16 cellular contexts compared by ENCODE assay signal in the genomic region with DNA sequence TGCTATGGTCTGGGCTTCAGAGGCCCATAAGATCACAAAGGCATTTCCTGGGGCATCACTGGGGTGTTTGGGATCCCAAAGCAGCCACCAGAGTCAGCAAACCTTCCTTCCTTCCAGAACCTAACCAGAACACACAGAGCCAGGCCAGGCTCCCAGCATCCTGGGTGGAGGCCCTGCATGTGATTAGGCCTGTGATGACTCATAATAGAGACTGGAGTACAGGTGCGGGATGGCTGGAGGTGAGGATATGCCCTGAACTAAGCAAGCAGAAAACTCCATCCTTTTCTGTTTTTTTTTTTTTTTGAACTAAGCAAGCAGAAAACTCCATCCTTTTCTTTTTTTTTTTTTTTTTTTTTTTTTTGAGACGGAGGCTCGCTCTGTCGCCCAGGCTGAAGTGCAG. TPM values are rescaled to one million over a fixed set of nuclear protein-coding genes. Genes with fewer than 3 reads are reported as not detected.
DNase-seq lines count a peak whose midpoint lies in the region; ATAC-seq lines count a peak whose summit lies in the region.
"Had no signal": no experiment of that assay in that cellular context is flagged by ENCODE, and none has a peak within 500 bp of the region (broad histone marks: within the 10 kb centered on the region; RNA-seq: fewer than 3 reads in every experiment).

No MANE protein-coding gene starts in this region.

- H3K9me3 Mint-ChIP-seq in stimulated activated naive B cell treated with anti-CD40 and anti-IgM and Interleukin-4, amounts not matched to agents 10 μg/mL and 1 μg/mL and 100 μg/mL, for 72 hours: no peaks in the 10 kb centered on the region
- H3K9me3 Mint-ChIP-seq: CD8-positive, alpha-beta T cell; IgD-negative memory B cell had no signal

- peaks cover 0 to 4% of the 10 kb centered on the region in 2 donors for H3K4me1 Mint-ChIP-seq in stimulated activated naive B cell treated with anti-CD40 and anti-IgM and Interleukin-4, amounts not matched to agents 10 μg/mL and 1 μg/mL and 100 μg/mL, for 72 hours

- H3K27me3 Mint-ChIP-seq in stimulated activated naive B cell treated with anti-CD40 and anti-IgM and Interleukin-4, amounts not matched to agents 10 μg/mL and 1 μg/mL and 100 μg/mL, for 72 hours: no peaks in the 10 kb centered on the region
- H3K27me3 Mint-ChIP-seq: IgD-negative memory B cell had no signal

- H3K36me3 Mint-ChIP-seq in stimulated activated naive B cell treated with anti-CD40 and anti-IgM and Interleukin-4, amounts not matched to agents 10 μg/mL and 1 μg/mL and 100 μg/mL, for 72 hours: peaks cover 34 to 47% of the 10 kb centered on the region in 2 donors

- H3K4me3 Mint-ChIP-seq in stimulated activated naive B cell treated with anti-CD40 and anti-IgM and Interleukin-4, amounts not matched to agents 10 μg/mL and 1 μg/mL and 100 μg/mL, for 72 hours: no peak overlapping the region
- H3K4me3 Mint-ChIP-seq: CD8-positive, alpha-beta T cell; IgD-negative memory B cell had no signal

- peak; percentile 66 for DNase-seq in DMS53 (lab: John Stamatoyannopoulos, UW)
- DNase-seq in DMS53 treated with DMSO at 0.1 percent for 48 hours (lab: John Stamatoyannopoulos, UW; ENCODE audit: unreplicated experiment): no peak
- peak; percentile 23 for DNase-seq in HT1080 (ENCODE audit: low read depth)
- peak; percentile 45 for DNase-seq in posterior vena cava (ENCODE audit: low spot score)
- DNase-seq in stimulated activated naive B cell treated with anti-CD40 and anti-IgM and Interleukin-4, amounts not matched to agents 10 μg/mL and 1 μg/mL and 100 μg/mL, for 72 hours: no peak
- DNase-seq: CD8-positive, alpha-beta T cell; GF-D8; NCI-H1417 treated with DMSO at 0.1 percent for 48 hours; NCI-H1930; NCI-H510A; NCI-H774; PC-9 had no signal

- H3K27ac Mint-ChIP-seq in stimulated activated naive B cell treated with anti-CD40 and anti-IgM and Interleukin-4, amounts not matched to agents 10 μg/mL and 1 μg/mL and 100 μg/mL, for 72 hours: no peak overlapping the region
- H3K27ac Mint-ChIP-seq: CD8-positive, alpha-beta T cell had no signal

- intact Hi-C loops in posterior vena cava (cut with DNase I): no loop called here

- peak; percentile 87 for ATAC-seq in esophagus mucosa
- no peak for ATAC-seq in GM18870 (IDR thresholded peaks at IDR 0.05; ENCODE audit: unreplicated experiment)
- no peak for ATAC-seq in stimulated activated naive B cell treated with anti-CD40 and anti-IgM and Interleukin-4, amounts not matched to agents 10 μg/mL and 1 μg/mL and 100 μg/mL, for 72 hours (replicated peaks)
- ATAC-seq in GM21619 (IDR thresholded peaks at IDR 0.05; ENCODE audit: unreplicated experiment): no peak
- ATAC-seq: CD8-positive, alpha-beta T cell had no signal

RNA-seq across cellular contexts. Expression of a gene that starts 17.7 kb away (rescaled TPM):
- total RNA-seq in HT1080 (2014; rRNA removed; shearing (Covaris generic)): 20.4 and 24.4 TPM in 2 replicates
- 17.7 and 18.4 TPM in 2 replicates for polyA plus RNA-seq in HT1080 (2015; cell fraction: cytosol; rRNA removed)
- 12.7 and 13.7 TPM in 2 replicates for polyA plus RNA-seq in HT1080 (2015; cell fraction: nucleus; rRNA removed)
- 25.4 TPM for total RNA-seq in esophagus mucosa
- 10 to 100 TPM; 14.2 to 14.5 TPM for total RNA-seq in posterior vena cava

Comparison
In these comparisons a context has a peak if more than half of its experiments do, and no peak if none do; other contexts are left out.
1. DNase-seq: peak in DMS53 (single experiment), HT1080 (single experiment) and posterior vena cava (single experiment); none in DMS53 treated with DMSO at 0.1 percent for 48 hours (single experiment) and stimulated activated naive B cell treated with anti-CD40 and anti-IgM and Interleukin-4, amounts not matched to agents 10 μg/mL and 1 μg/mL and 100 μg/mL, for 72 hours (single experiment).